In the genomic region with DNA sequence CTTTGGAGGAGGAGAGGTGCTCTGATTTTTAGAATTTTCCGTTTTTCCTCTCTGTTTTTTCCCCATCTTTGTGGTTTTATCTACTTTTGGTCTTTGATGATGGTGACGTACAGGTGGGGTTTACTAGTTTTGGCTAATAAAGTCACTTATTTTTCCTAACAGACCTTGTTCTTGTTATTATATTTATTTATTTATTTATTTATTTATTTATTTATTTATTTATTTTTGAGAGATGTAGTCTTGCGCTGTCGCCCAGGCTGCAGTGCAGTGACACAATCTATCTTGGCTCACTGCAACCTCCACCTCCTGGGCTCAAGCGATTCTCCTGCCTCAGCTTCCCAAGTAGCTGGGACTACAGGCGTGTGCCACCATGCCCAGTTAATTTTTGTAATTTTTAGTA, we compare ENCODE assay signal across 4 cellular contexts. TPM values are rescaled to one million over a fixed set of nuclear protein-coding genes. Genes with fewer than 3 reads are reported as not detected.
DNase-seq lines count a peak whose midpoint lies in the region; ATAC-seq, FAIRE-seq and TF ChIP-seq lines count a peak whose summit lies in the region.
"Not testable (repeated sequence)": the region's sequence is repeated elsewhere in the genome, so short reads cannot be mapped to it uniquely, and the experiment has no call there.

No MANE protein-coding gene starts in this region.

- not testable (repeated sequence) for FAIRE-seq in A549 (lab: Jason Lieb, UNC)
- peak; percentile 87 for FAIRE-seq in endothelial cell of umbilical vein (lab: Jason Lieb, UNC)

- not testable (repeated sequence) for H4K20me1 ChIP-seq in endothelial cell of umbilical vein (replicated peaks; ENCODE audit: control insufficient read depth, extremely low read depth, insufficient read depth, low read length)

- 84% methylated on average over 6 of the region's 6 CpGs for WGBS in A549 (ENCODE audit: missing lambda C conversion rate)

- H3K79me2 ChIP-seq in endothelial cell of umbilical vein (ENCODE audit: control insufficient read depth, insufficient read depth, low read length), result not testable (repeated sequence)

- TF ChIP-seq EP300 in A549 (IDR thresholded peaks at IDR 0.05), result not testable (repeated sequence)

- not testable (repeated sequence) for H2AFZ ChIP-seq in endothelial cell of umbilical vein (ENCODE audit: low read depth, low read length)

- intact Hi-C loops in endothelial cell of umbilical vein (cut with micrococcal nuclease), result not testable (repeated sequence)

- H3K4me3 ChIP-seq in A549; HEK293 (ENCODE audit: low read depth, low read length); endothelial cell of umbilical vein (replicated peaks in 1 of 3; ENCODE audit: insufficient read depth in 1 of 3, low read depth in 1 of 3, low read length in 3 of 3): not testable (repeated sequence)
- H3K4me3 ChIP-seq in epithelial cell of proximal tubule (ENCODE audit: low read depth, low read length), result peak overlapping the region; percentile 6

- not testable (repeated sequence) for BruUV-seq in endothelial cell of umbilical vein (replicated peaks; lab: Mats Ljungman, UMichigan)

- not testable (repeated sequence) for TF ChIP-seq RAD21 in A549 (conservative IDR thresholded peaks at IDR 0.05 in 1 of 2, IDR thresholded peaks at IDR 0.05 in 1 of 2)

- H3K9ac ChIP-seq in endothelial cell of umbilical vein (replicated peaks; ENCODE audit: extremely low read depth, insufficient read depth, low read length), result not testable (repeated sequence)

- dilution Hi-C loops in endothelial cell of umbilical vein (cut with MboI; ENCODE audit: extremely low pct_ligation_motif_present, low sequenced_read_pairs), result not testable (repeated sequence)

- not testable (repeated sequence) for TF ChIP-seq POLR2A in A549 (IDR thresholded peaks at IDR 0.05; ENCODE audit: low read length); endothelial cell of umbilical vein (IDR thresholded peaks at IDR 0.05; ENCODE audit: low read depth, low read length)

- not testable (repeated sequence) for DNase-seq in A549 (ENCODE audit: low read depth in 1 of 2, low spot score in 1 of 2); endothelial cell of umbilical vein (ENCODE audit: low read depth, low spot score); epithelial cell of proximal tubule (ENCODE audit: low read depth)

- not testable (repeated sequence) for H3K9me3 ChIP-seq in A549; HEK293 (ENCODE audit: control insufficient read depth, insufficient read depth, low read depth, low read length); endothelial cell of umbilical vein (replicated peaks; ENCODE audit: control insufficient read depth, insufficient read depth, low read length)

- not testable (repeated sequence) for H3K27ac ChIP-seq in A549; HEK293 (ENCODE audit: extremely low read depth, low read depth, low read length); endothelial cell of umbilical vein (ENCODE audit: insufficient read depth, low read depth, low read length)

- ATAC-seq in A549, result not testable (repeated sequence)

- not testable (repeated sequence) for TF ChIP-seq CTCF in A549 (IDR thresholded peaks at IDR 0.05); HEK293 (tag by site-specific recombination; IDR thresholded peaks at IDR 0.05); endothelial cell of umbilical vein (IDR thresholded peaks at IDR 0.05; ENCODE audit: extremely low read depth in 1 of 2, insufficient read depth in 1 of 2, low read depth in 1 of 2, low read length in 2 of 2); epithelial cell of proximal tubule (conservative IDR thresholded peaks at IDR 0.05; ENCODE audit: low read depth, low read length)

- H3K36me3 ChIP-seq in HEK293 (ENCODE audit: control insufficient read depth in 2 of 2, insufficient read depth in 1 of 2, low read length in 2 of 2); endothelial cell of umbilical vein (ENCODE audit: control insufficient read depth in 2 of 2, extremely low read depth in 1 of 2, insufficient read depth in 2 of 2, low read length in 2 of 2): not testable (repeated sequence)

- POLR2A ChIA-PET in A549 (lab: Yijun Ruan, JAX); HEK293 (lab: Yijun Ruan, JAX); endothelial cell of umbilical vein (lab: Charles Lee): not testable (repeated sequence)

- not testable (repeated sequence) for H3K4me1 ChIP-seq in A549; HEK293 (ENCODE audit: control insufficient read depth, insufficient read depth, low read length); endothelial cell of umbilical vein (ENCODE audit: control insufficient read depth, extremely low read depth, insufficient read depth, low read length)

- CTCF ChIA-PET in A549 (lab: Yijun Ruan, JAX); HEK293 (lab: Yijun Ruan, JAX); endothelial cell of umbilical vein (lab: Charles Lee): not testable (repeated sequence)

- H3K4me2 ChIP-seq in A549; endothelial cell of umbilical vein (ENCODE audit: insufficient read depth, low read length): not testable (repeated sequence)

- not testable (repeated sequence) for H3K27me3 ChIP-seq in endothelial cell of umbilical vein (ENCODE audit: control insufficient read depth in 2 of 2, insufficient read depth in 2 of 2, low read length in 2 of 2)

- H3K9me1 ChIP-seq in endothelial cell of umbilical vein (replicated peaks; ENCODE audit: control insufficient read depth, extremely low read depth, insufficient read depth, low read length), result not testable (repeated sequence)

TF ChIP-seq in A549, 52 proteins besides CTCF, POLR2A, EP300 and RAD21:
- TF ChIP-seq ZC3H11A (IDR thresholded peaks at IDR 0.05), result peak; percentile 54

TF ChIP-seq in HEK293, 187 proteins besides CTCF, POLR2A, EP300 and RAD21 (continues in another document):
- TF ChIP-seq ZNF510 (tag by site-specific recombination; IDR thresholded peaks at IDR 0.05; ENCODE audit: insufficient replicate concordance) (peak; percentile 62), ZNF623 (tag by site-specific recombination; IDR thresholded peaks at IDR 0.05) (peak; percentile 65), ZNF202 (tag by site-specific recombination; IDR thresholded peaks at IDR 0.05; ENCODE audit: borderline replicate concordance) (peak; percentile 68; the same call in 1 of the 2 replicates), ZNF555 (tag by site-specific recombination; conservative IDR thresholded peaks at IDR 0.05) (peak; percentile 90), ZNF19 (tag by site-specific recombination; IDR thresholded peaks at IDR 0.05; ENCODE audit: low read depth) (0 out of 2 replicates have a peak, but pooled peaks have one; percentile 25)

RNA-seq across cellular contexts. Expression of gene PGK1, which starts 22.6 kb away (rescaled TPM):
- polyA plus RNA-seq in A549 (2011; rRNA removed) (689 and 781 TPM in 2 replicates), A549 (2017; fragmentation: RNase III; extraction: RNeasy Plus Mini Kit Qiagen cat#74134 plus additional on column Dnase treatment) (329 to 351 TPM (median 333 TPM) in 3 replicates), endothelial cell of umbilical vein (192 and 222 TPM in 2 replicates)
- 338 and 354 TPM in 2 replicates for polyA plus RNA-seq in A549 (2012; cell fraction: cytosol; rRNA removed)
- 209 and 562 TPM in 2 replicates for polyA plus RNA-seq in A549 (2012; cell fraction: nucleus; rRNA removed)
- polyA minus RNA-seq in A549 (2011; rRNA and poly(A)+ RNA removed), result 305 and 409 TPM in 2 replicates
- total RNA-seq in endothelial cell of umbilical vein (377 and 392 TPM in 2 replicates), epithelial cell of proximal tubule (323 and 729 TPM in 2 replicates)
- polyA plus RNA-seq in endothelial cell of umbilical vein (2011; cell fraction: cytosol; rRNA removed), result 265 and 301 TPM in 2 replicates
- 185 and 275 TPM in 2 replicates for polyA plus RNA-seq in endothelial cell of umbilical vein (2011; cell fraction: nucleus; rRNA removed)
- 371 and 467 TPM in 2 replicates for polyA plus RNA-seq in endothelial cell of umbilical vein (2012)
- 231 and 294 TPM in 2 replicates for polyA minus RNA-seq in endothelial cell of umbilical vein
- polyA minus RNA-seq in endothelial cell of umbilical vein (2011; cell fraction: cytosol; rRNA and poly(A)+ RNA removed), result 254 TPM
- polyA minus RNA-seq in endothelial cell of umbilical vein (2011; cell fraction: nucleus; rRNA and poly(A)+ RNA removed), result 41.9 and 62.8 TPM in 2 replicates

RNA-seq across cellular contexts. Expression of gene TAF9B, which starts 58.0 kb away (rescaled TPM):
- polyA plus RNA-seq in A549 (2011; rRNA removed) (36.2 and 43.4 TPM in 2 replicates), A549 (2017; fragmentation: RNase III; extraction: RNeasy Plus Mini Kit Qiagen cat#74134 plus additional on column Dnase treatment) (14.5 to 17.0 TPM (median 14.6 TPM) in 3 replicates), endothelial cell of umbilical vein (25.9 and 26.2 TPM in 2 replicates)
- polyA plus RNA-seq in A549 (2012; cell fraction: cytosol; rRNA removed), result 11.6 and 12.6 TPM in 2 replicates
- polyA plus RNA-seq in A549 (2012; cell fraction: nucleus; rRNA removed), result 4.2 and 5.5 TPM in 2 replicates
- polyA minus RNA-seq in A549 (2011; rRNA and poly(A)+ RNA removed), result 18.6 and 19.8 TPM in 2 replicates
- total RNA-seq in endothelial cell of umbilical vein (16.0 and 18.5 TPM in 2 replicates), epithelial cell of proximal tubule (18.6 and 65.7 TPM in 2 replicates)
- polyA plus RNA-seq in endothelial cell of umbilical vein (2011; cell fraction: cytosol; rRNA removed), result 28.1 and 30.1 TPM in 2 replicates
- 14.5 and 15.3 TPM in 2 replicates for polyA plus RNA-seq in endothelial cell of umbilical vein (2011; cell fraction: nucleus; rRNA removed)
- polyA plus RNA-seq in endothelial cell of umbilical vein (2012), result 13.7 and 20.4 TPM in 2 replicates
- 18.9 and 25.0 TPM in 2 replicates for polyA minus RNA-seq in endothelial cell of umbilical vein
- 18.8 TPM for polyA minus RNA-seq in endothelial cell of umbilical vein (2011; cell fraction: cytosol; rRNA and poly(A)+ RNA removed)
- 9.5 and 11.6 TPM in 2 replicates for polyA minus RNA-seq in endothelial cell of umbilical vein (2011; cell fraction: nucleus; rRNA and poly(A)+ RNA removed)
